In the genomic region with DNA sequence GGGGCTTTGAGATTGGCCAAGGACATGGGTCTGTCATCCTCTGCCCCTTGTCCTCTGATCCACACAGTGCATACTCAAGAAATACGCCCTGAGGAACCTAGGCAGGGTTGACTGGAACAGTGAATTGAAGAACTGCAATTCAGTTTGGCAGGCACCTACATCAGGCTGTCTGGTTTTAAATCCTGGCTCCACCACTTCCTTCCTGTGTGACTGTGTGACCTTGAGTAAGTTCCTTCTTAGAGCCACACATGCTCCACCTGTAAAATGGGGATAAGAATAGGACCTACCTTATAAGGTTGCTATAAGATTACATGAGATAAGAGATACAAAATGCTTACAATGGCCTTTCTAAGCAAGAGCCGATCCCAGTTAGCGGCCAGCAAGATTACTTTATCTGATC, we compare ENCODE assay signal across 14 cellular contexts. TPM values are rescaled to one million over a fixed set of nuclear protein-coding genes. Genes with fewer than 3 reads are reported as not detected.
DNase-seq lines count a peak whose midpoint lies in the region; ATAC-seq and TF ChIP-seq lines count a peak whose summit lies in the region.
"Had no signal": no experiment of that assay in that cellular context is flagged by ENCODE, and none has a peak within 500 bp of the region (broad histone marks: within the 10 kb centered on the region; RNA-seq: fewer than 3 reads in every experiment).

No MANE protein-coding gene starts in this region.

- POLR2A ChIA-PET in CD4-positive, alpha-beta T cell (lab: Charles Lee) = interaction anchor here (1.5 kb wide), 1 partner anchor 15 kb away, joined by 4 read pairs; no protein-coding TSS in a partner anchor

- H3K27me3 Mint-ChIP-seq in CD4-positive, alpha-beta T cell = no peaks in the 10 kb centered on the region

- H3K36me3 ChIP-seq in vagina = no peaks in the 10 kb centered on the region
- H3K36me3 ChIP-seq: gastrocnemius medialis had no signal

- peak; percentile 78 for ATAC-seq in CD4-positive, alpha-beta T cell (ENCODE audit: poor library complexity)
- ATAC-seq in left colon (no peak), GM18502 (IDR thresholded peaks at IDR 0.05; ENCODE audit: poor library complexity, unreplicated experiment) (no peak)
- ATAC-seq: gastrocnemius medialis had no signal

- H3K27me3 ChIP-seq in CD4-positive, alpha-beta T cell (ENCODE audit: control insufficient read depth, insufficient read depth, low read length) = no peaks in the 10 kb centered on the region
- H3K27me3 ChIP-seq in vagina = no peaks in the 10 kb centered on the region

- H3K4me3 Mint-ChIP-seq in CD4-positive, alpha-beta T cell = peak overlapping the region; percentile 54
- H3K4me3 Mint-ChIP-seq: activated naive CD8-positive, alpha-beta T cell treated with anti-CD3 and anti-CD28 coated beads for 36 hours; H9 had no signal

- H3K4me1 ChIP-seq in vagina = peaks cover 22% of the 10 kb centered on the region

- no peak for TF ChIP-seq CTCF in CD4-positive, alpha-beta T cell (IDR thresholded peaks at IDR 0.05)
- no peak for TF ChIP-seq CTCF in vagina (IDR thresholded peaks at IDR 0.05)

- no peaks in the 10 kb centered on the region for H3K9me3 ChIP-seq in CD4-positive, alpha-beta T cell (ENCODE audit: control insufficient read depth, low read length)
- no peaks in the 10 kb centered on the region for H3K9me3 ChIP-seq in vagina
- H3K9me3 ChIP-seq: gastrocnemius medialis had no signal

- H3K36me3 Mint-ChIP-seq in CD4-positive, alpha-beta T cell (ENCODE audit: low read depth) = no peaks in the 10 kb centered on the region
- H3K36me3 Mint-ChIP-seq: activated naive CD8-positive, alpha-beta T cell treated with anti-CD3 and anti-CD28 coated beads for 36 hours had no signal

- H3K27ac ChIP-seq in CD4-positive, alpha-beta T cell (ENCODE audit: low read depth, low read length) = no peak overlapping the region
- H3K27ac ChIP-seq in vagina = no peak overlapping the region
- H3K27ac ChIP-seq: gastrocnemius medialis had no signal

- H3K27ac Mint-ChIP-seq in CD4-positive, alpha-beta T cell = peak overlapping the region; percentile 70
- H3K27ac Mint-ChIP-seq: activated naive CD8-positive, alpha-beta T cell treated with anti-CD3 and anti-CD28 coated beads for 36 hours; H9 had no signal

- intact Hi-C loops in CD4-positive, alpha-beta T cell (cut with DNase I, micrococcal nuclease) = no loop called here
- intact Hi-C loops in left colon (cut with DNase I, micrococcal nuclease) = no loop called here
- intact Hi-C loops in vagina (cut with DNase I) = no loop called here

- CTCF ChIA-PET in CD4-positive, alpha-beta T cell (lab: Charles Lee) = no interaction called here

- no peak overlapping the region for H3K4me3 ChIP-seq in vagina
- H3K4me3 ChIP-seq: gastrocnemius medialis had no signal

- peaks cover 47% of the 10 kb centered on the region for H3K4me1 Mint-ChIP-seq in CD4-positive, alpha-beta T cell (ENCODE audit: low read depth)

- no peak for TF ChIP-seq POLR2A in vagina (IDR thresholded peaks at IDR 0.05)

- H3K9me3 Mint-ChIP-seq in CD4-positive, alpha-beta T cell = no peaks in the 10 kb centered on the region
- H3K9me3 Mint-ChIP-seq: activated naive CD8-positive, alpha-beta T cell treated with anti-CD3 and anti-CD28 coated beads for 36 hours; H9 had no signal

- peak in 3 of 10 experiments; percentile 11 to 42 (median 17) for DNase-seq in CD4-positive, alpha-beta T cell
- DNase-seq in GF-D8 (lab: John Stamatoyannopoulos, UW) = peak; percentile 36
- DNase-seq in SKM-1 treated with dmso at 0.1 percent for 144 hours (lab: John Stamatoyannopoulos, UW; ENCODE audit: unreplicated experiment) = peak; percentile 64
- peak; percentile 66 for DNase-seq in central memory CD4-positive, alpha-beta T cell
- DNase-seq in left colon = no peak
- DNase-seq in vagina (ENCODE audit: extremely low spot score in 2 of 2) = no peak
- DNase-seq: activated CD4-positive, alpha-beta T cell treated with anti-CD3 and anti-CD28 coated beads for 1 hour; activated naive CD8-positive, alpha-beta T cell treated with anti-CD3 and anti-CD28 coated beads for 36 hours; gastrocnemius medialis; H9; mesenchymal stem cell; occipital lobe; stimulated activated CD4-positive, alpha-beta T cell treated with anti-CD3 and anti-CD28 coated beads, Interleukin-4, amount 100 ng/mL, for 4 hours had no signal

RNA-seq across cellular contexts. Expression of a gene that starts 15.8 kb away (rescaled TPM):
- total RNA-seq in CD4-positive, alpha-beta T cell = 10 to 100 TPM; 61.6 to 64.1 TPM
- total RNA-seq in left colon (10 to 100 TPM; 49.4 to 54.9 TPM), vagina (30.4 TPM)

Comparison
In these comparisons a context has a peak if more than half of its experiments do, and no peak if none do; other contexts are left out.
1. DNase-seq: peak in GF-D8 (single experiment), SKM-1 treated with dmso at 0.1 percent for 144 hours (single experiment) and central memory CD4-positive, alpha-beta T cell (single experiment); none in left colon (0 of 2) and vagina (0 of 2).